In genomic region chr14:24162083-24162482, GRCh38 we compare ENCODE assay signal across 8 cellular contexts. TPM values are rescaled to one million over a fixed set of nuclear protein-coding genes. Genes with fewer than 3 reads are reported as not detected.
DNase-seq lines count a peak whose midpoint lies in the region; ATAC-seq and TF ChIP-seq lines count a peak whose summit lies in the region.

No MANE protein-coding gene starts in this region.

- H3K4me3 Mint-ChIP-seq in IgD-negative memory B cell = peak overlapping the region; percentile 98 to 100 (median 99)

- peaks cover 14% of the 10 kb centered on the region for H3K36me3 Mint-ChIP-seq in IgD-negative memory B cell

- no peak for TF ChIP-seq EP300 in stomach (IDR thresholded peaks at IDR 0.05)

- H3K4me3 ChIP-seq in adrenal gland (peak overlapping the region; percentile 47 to 74 (median 60)), stomach (peak overlapping the region; percentile 62 to 80 (median 69))

- intact Hi-C loops in adrenal gland (cut with DNase I) = no loop called here
- intact Hi-C loops in stomach (cut with DNase I; ENCODE audit: low total_unique reads) = no loop called here
- intact Hi-C loops in posterior vena cava (cut with DNase I) = no loop called here

- H3K36me3 ChIP-seq in adrenal gland (replicated peaks in 1 of 2) (peaks cover 0 to 73% of the 10 kb centered on the region in 2 donors), stomach (peaks cover 55 to 81% (median 76%) of the 10 kb centered on the region in 4 donors)

- no peaks in the 10 kb centered on the region for H3K27me3 Mint-ChIP-seq in IgD-negative memory B cell

- ATAC-seq in GM19351 (IDR thresholded peaks at IDR 0.05; ENCODE audit: unreplicated experiment) (no peak), GM19397 (IDR thresholded peaks at IDR 0.05; ENCODE audit: unreplicated experiment) (no peak)

- TF ChIP-seq CTCF in adrenal gland (IDR thresholded peaks at IDR 0.05) (no peak), stomach (IDR thresholded peaks at IDR 0.05) (no peak)

- H3K27ac ChIP-seq in adrenal gland = peak overlapping the region; percentile 67 to 95 (median 86)
- H3K27ac ChIP-seq in layer of hippocampus (ENCODE audit: low read depth, low read length) = peak overlapping the region; percentile 98
- H3K27ac ChIP-seq in stomach = peak overlapping the region; percentile 56 to 97 (median 95)

- no peaks in the 10 kb centered on the region for H3K9me3 Mint-ChIP-seq in IgD-negative memory B cell

- peaks cover 9 to 28% of the 10 kb centered on the region in 2 donors for H3K4me1 ChIP-seq in adrenal gland (replicated peaks in 1 of 2)
- H3K4me1 ChIP-seq in stomach = peaks cover 26 to 64% (median 47%) of the 10 kb centered on the region in 4 donors

- 6 to 34% (median 30%) methylated on average over 6 to 8 of the region's 8 CpGs for WGBS in adrenal gland, 4 donors
- 7 to 21% (median 20%) methylated on average over 7 to 8 of the region's 8 CpGs for WGBS in stomach, 5 donors

- H3K27ac Mint-ChIP-seq in IgD-negative memory B cell = peak overlapping the region; percentile 98 to 100 (median 99)

- TF ChIP-seq POLR2A in adrenal gland (IDR thresholded peaks at IDR 0.05) = no peak
- TF ChIP-seq POLR2A in stomach (IDR thresholded peaks at IDR 0.05) = no peak

- H3K27me3 ChIP-seq in adrenal gland = no peaks in the 10 kb centered on the region
- H3K27me3 ChIP-seq in layer of hippocampus (ENCODE audit: control insufficient read depth, insufficient read depth, low read length) = no peaks in the 10 kb centered on the region
- no peaks in the 10 kb centered on the region for H3K27me3 ChIP-seq in stomach

- H3K9me3 ChIP-seq in adrenal gland (replicated peaks in 1 of 3) (no peaks in the 10 kb centered on the region), stomach (no peaks in the 10 kb centered on the region)

- peak in 4 of 7 donors; percentile 44 to 67 (median 52) for DNase-seq in adrenal gland
- DNase-seq in stomach = no peak
- no peak for DNase-seq in NOMO-1 (lab: John Stamatoyannopoulos, UW; ENCODE audit: unreplicated experiment in 2 of 2)
- DNase-seq in posterior vena cava (ENCODE audit: low spot score) = no peak

- H3K4me1 Mint-ChIP-seq in IgD-negative memory B cell = peaks cover 7 to 29% (median 20%) of the 10 kb centered on the region in 3 donors

RNA-seq across cellular contexts. Expression of gene IRF9, which starts 1.0 kb away (rescaled TPM):
- polyA plus RNA-seq in IgD-negative memory B cell (136 TPM), adrenal gland (100 to 1,000 TPM; 118 to 151 (median 129) TPM), stomach (100 to 1,000 TPM in 1 of 3 donors, 10 to 100 TPM in 2; 64.6 to 101 (median 65.1) TPM)
- total RNA-seq in adrenal gland (100 to 1,000 TPM in 4 of 8 donors, 10 to 100 TPM in 4; 40.1 to 119 (median 99.2) TPM), stomach (100 to 1,000 TPM in 2 of 5 donors, 10 to 100 TPM in 2, 1 to 10 TPM in 1; 1.4 to 143 (median 91.4) TPM), posterior vena cava (10 to 100 TPM; 53.7 to 92.4 TPM)

RNA-seq across cellular contexts. Expression of gene REC8, which starts 9.8 kb away (rescaled TPM):
- polyA plus RNA-seq in IgD-negative memory B cell (12.5 TPM), adrenal gland (100 to 1,000 TPM in 1 of 3 donors, 10 to 100 TPM in 1, 1 to 10 TPM in 1; 3.6 to 111 (median 38.9) TPM), stomach (10 to 100 TPM; 20.9 to 64.4 (median 38.7) TPM)
- total RNA-seq in adrenal gland (10 to 100 TPM in 4 of 8 donors, 1 to 10 TPM in 4; 1.3 to 18.5 (median 11.4) TPM), stomach (100 to 1,000 TPM in 1 of 5 donors, 10 to 100 TPM in 4; 14.5 to 122 (median 45.5) TPM), posterior vena cava (1 to 10 TPM; 8.0 to 9.4 TPM)

RNA-seq across cellular contexts. Expression of gene RNF31, which starts 14.8 kb away (rescaled TPM):
- polyA plus RNA-seq in IgD-negative memory B cell (54.3 TPM), adrenal gland (100 to 1,000 TPM in 2 of 3 donors, 10 to 100 TPM in 1; 59.3 to 351 (median 198) TPM), stomach (10 to 100 TPM; 64.0 to 88.7 (median 68.6) TPM)
- total RNA-seq in adrenal gland (100 to 1,000 TPM in 1 of 8 donors, 10 to 100 TPM in 7; 41.3 to 165 (median 65.7) TPM), stomach (100 to 1,000 TPM in 2 of 5 donors, 10 to 100 TPM in 3; 53.2 to 523 (median 94.2) TPM), posterior vena cava (10 to 100 TPM; 34.9 to 53.7 TPM)

RNA-seq across cellular contexts. Expression of gene PSME2, which starts 15.7 kb away (rescaled TPM):
- polyA plus RNA-seq in IgD-negative memory B cell = 328 TPM
- total RNA-seq in adrenal gland = 100 to 1,000 TPM; 107 to 362 (median 187) TPM
- polyA plus RNA-seq in adrenal gland = 100 to 1,000 TPM; 388 to 752 (median 687) TPM
- total RNA-seq in stomach = 100 to 1,000 TPM in 2 of 5 donors, 10 to 100 TPM in 3; 62.4 to 339 (median 83.9) TPM
- 100 to 1,000 TPM; 302 to 421 (median 403) TPM for polyA plus RNA-seq in stomach
- total RNA-seq in posterior vena cava = 10 to 100 TPM; 72.6 to 97.7 TPM

RNA-seq across cellular contexts. Expression of gene EMC9, which starts 20.7 kb away (rescaled TPM):
- polyA plus RNA-seq in IgD-negative memory B cell (18.2 TPM), adrenal gland (100 to 1,000 TPM in 2 of 3 donors, 10 to 100 TPM in 1; 21.6 to 149 (median 127) TPM), stomach (10 to 100 TPM; 32.0 to 59.6 (median 42.9) TPM)
- total RNA-seq in adrenal gland (10 to 100 TPM; 22.5 to 65.7 (median 43.9) TPM), stomach (10 to 100 TPM in 1 of 5 donors, 1 to 10 TPM in 4; 1.3 to 33.9 (median 4.6) TPM), posterior vena cava (10 to 100 TPM; 10.9 to 14.2 TPM)

Comparison
In these comparisons a context has a peak if more than half of its experiments do, and no peak if none do; other contexts are left out.
1. DNase-seq: peak in adrenal gland (4 of 7); none in stomach (single experiment), NOMO-1 (0 of 2) and posterior vena cava (single experiment).
2. Peak in every context shown above with its lines, with median percentiles within 50 percentile points of each other: H3K27ac ChIP-seq.